10 cellular contexts compared by ENCODE assay signal in the genomic region with DNA sequence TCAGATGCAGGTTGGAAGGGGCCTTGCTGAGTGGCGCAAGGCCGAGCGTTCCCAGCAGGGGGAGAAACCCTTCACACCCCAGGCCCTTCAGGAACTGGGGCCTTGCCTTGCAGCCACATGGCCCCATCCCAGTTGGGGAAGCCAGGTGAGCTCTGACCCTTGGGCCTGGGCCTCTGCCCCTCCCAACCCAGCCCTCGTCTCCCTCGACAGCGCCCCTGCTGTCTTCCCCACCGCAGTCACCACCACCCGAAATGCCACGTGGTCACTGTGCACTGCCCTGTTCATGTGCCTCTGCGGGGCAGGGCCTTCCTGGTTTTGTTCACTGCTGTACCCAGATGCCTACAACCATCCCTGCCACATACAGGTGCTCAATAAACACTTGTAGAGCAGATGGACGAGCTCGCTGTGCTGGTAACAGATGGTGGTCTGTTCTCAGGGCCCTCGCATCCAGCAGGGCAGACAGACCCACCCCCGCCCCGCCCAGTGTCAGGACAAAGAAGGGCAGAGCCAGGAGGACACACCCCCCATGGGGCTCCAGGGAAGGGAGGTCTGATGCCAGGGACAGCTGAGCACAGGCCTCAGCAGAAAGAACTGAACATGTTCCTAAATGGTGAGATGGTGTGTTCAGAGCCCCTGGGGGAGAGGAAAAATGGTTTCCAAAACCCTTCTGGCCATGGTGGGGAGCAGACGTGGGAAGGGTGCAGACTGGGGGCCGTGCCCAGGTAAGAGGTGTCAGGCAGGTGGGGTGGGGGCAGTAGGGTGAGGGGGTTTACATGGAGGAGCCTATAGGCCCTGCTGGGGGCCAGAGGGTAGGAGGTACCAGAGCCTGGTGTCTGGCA. TPM values are rescaled to one million over a fixed set of nuclear protein-coding genes. Genes with fewer than 3 reads are reported as not detected.
DNase-seq lines count a peak whose midpoint lies in the region; FAIRE-seq and TF ChIP-seq lines count a peak whose summit lies in the region.
"Had no signal": no experiment of that assay in that cellular context is flagged by ENCODE, and none has a peak within 500 bp of the region (broad histone marks: within the 10 kb centered on the region; RNA-seq: fewer than 3 reads in every experiment).

No MANE protein-coding gene starts in this region.

- H3K4ac ChIP-seq in mesendoderm (ENCODE audit: low read depth, low read length), result no peak overlapping the region

- peaks cover 16% of the 10 kb centered on the region for H3K79me2 ChIP-seq in mesendoderm (ENCODE audit: control insufficient read depth, insufficient read depth, low read length)

- no peak overlapping the region for H4K8ac ChIP-seq in mesendoderm (ENCODE audit: low read depth, low read length)

- peaks cover 3% of the 10 kb centered on the region for H3K4me1 ChIP-seq in mesendoderm (ENCODE audit: control insufficient read depth, low read depth, low read length)

- H3K18ac ChIP-seq in mesendoderm (ENCODE audit: low read length), result no peak overlapping the region

- no peak overlapping the region for H3K4me3 ChIP-seq in astrocyte of the spinal cord (ENCODE audit: low read depth, low read length)
- no peak overlapping the region for H3K4me3 ChIP-seq in mesendoderm (ENCODE audit: low read length)
- H3K4me3 ChIP-seq: esophagus squamous epithelium had no signal

- H3K9ac ChIP-seq in mesendoderm (ENCODE audit: low read length), result no peak overlapping the region

- H3K9me3 Mint-ChIP-seq in immature natural killer cell, result no peaks in the 10 kb centered on the region

- H2AK5ac ChIP-seq in mesendoderm (ENCODE audit: low read length), result no peak overlapping the region

- no peak overlapping the region for H3K4me2 ChIP-seq in mesendoderm (ENCODE audit: low read length)

- H3K27ac ChIP-seq in mesendoderm (ENCODE audit: low read depth, low read length), result no peak overlapping the region

- H3K36me3 Mint-ChIP-seq in immature natural killer cell, result no peaks in the 10 kb centered on the region

- H2BK120ac ChIP-seq in mesendoderm (ENCODE audit: low read depth, low read length), result no peak overlapping the region

- H3K27me3 Mint-ChIP-seq in immature natural killer cell (ENCODE audit: low read depth in 3 of 3), result peaks cover 5 to 6% (median 5%) of the 10 kb centered on the region in 3 donors

- in situ Hi-C loops in astrocyte of the spinal cord (cut with HindIII; ENCODE audit: low sequenced_read_pairs), result no loop called here

- no peak for FAIRE-seq in D721Med (lab: Jason Lieb, UNC)
- peak; percentile 57 for FAIRE-seq in HTR-8/SVneo (lab: Jason Lieb, UNC)

- DNase-seq in D721Med (ENCODE audit: insufficient read length, low spot score) (no peak), HTR-8/SVneo (ENCODE audit: insufficient read length, low spot score) (no peak), astrocyte of the spinal cord (ENCODE audit: low read depth, low spot score) (no peak), mesendoderm (no peak), RKO (ENCODE audit: low spot score) (no peak), immature natural killer cell (no peak), NCI-H1417 treated with DMSO at 0.1 percent for 48 hours (lab: John Stamatoyannopoulos, UW) (no peak), MV-4-11 (lab: John Stamatoyannopoulos, UW) (no peak)
- DNase-seq: esophagus squamous epithelium, NCI-H226 had no signal

- peaks cover 28 to 43% of the 10 kb centered on the region in 2 donors for H3K4me1 Mint-ChIP-seq in immature natural killer cell

- no peak overlapping the region for H2BK5ac ChIP-seq in mesendoderm (ENCODE audit: low read length)

- H3K27me3 ChIP-seq in mesendoderm (ENCODE audit: insufficient read depth, low read length, poor library complexity), result no peaks in the 10 kb centered on the region
- H3K27me3 ChIP-seq: esophagus squamous epithelium had no signal

- WGBS in mesendoderm (ENCODE audit: extremely low coverage, insufficient coverage, low lambda C conversion rate), result no CpG with 5 or more reads among the region's 17 CpGs

- H3K56ac ChIP-seq in mesendoderm (ENCODE audit: low read length), result peak overlapping the region; percentile 42

- no peak overlapping the region for H3K4me3 Mint-ChIP-seq in immature natural killer cell

- H3K27ac Mint-ChIP-seq in immature natural killer cell, result peak overlapping the region in 2 of 6 donors; percentile 7 to 76

- H4K5ac ChIP-seq in mesendoderm (ENCODE audit: low read length), result no peak overlapping the region

- TF ChIP-seq CTCF in D721Med (IDR thresholded peaks at IDR 0.05; ENCODE audit: insufficient read depth, missing control alignments), result peak; percentile 6
- TF ChIP-seq CTCF in astrocyte of the spinal cord (IDR thresholded peaks at IDR 0.05; ENCODE audit: low read depth, low read length), result peak; percentile 34

- H2BK15ac ChIP-seq in mesendoderm (replicated peaks; ENCODE audit: low read depth), result no peak overlapping the region

- H3K36me3 ChIP-seq in mesendoderm (ENCODE audit: control insufficient read depth, insufficient read depth, low read length), result peaks cover 10% of the 10 kb centered on the region

- H3K79me1 ChIP-seq in mesendoderm (ENCODE audit: low read length), result peaks cover 9% of the 10 kb centered on the region

- H3K23ac ChIP-seq in mesendoderm (ENCODE audit: low read length), result no peak overlapping the region

RNA-seq across cellular contexts. Expression of a gene that starts 3.7 kb away (rescaled TPM):
- polyA plus RNA-seq in mesendoderm (2013, experiment 1 of 2), result 270 TPM
- 276 TPM for polyA plus RNA-seq in mesendoderm (2013, experiment 2 of 2)
- polyA plus RNA-seq in immature natural killer cell, result 100 to 1,000 TPM; 139 to 200 (median 142) TPM

RNA-seq across cellular contexts. Expression of a gene that starts 4.0 kb away (rescaled TPM):
- 20.6 TPM for polyA plus RNA-seq in mesendoderm (2013, experiment 1 of 2)
- 19.9 TPM for polyA plus RNA-seq in mesendoderm (2013, experiment 2 of 2)
- 10 to 100 TPM; 23.4 to 38.7 (median 37.2) TPM for polyA plus RNA-seq in immature natural killer cell

RNA-seq across cellular contexts. Expression of a gene that starts 5.9 kb away (rescaled TPM):
- polyA plus RNA-seq in mesendoderm (2013, experiment 1 of 2), result 58.7 TPM
- 55.5 TPM for polyA plus RNA-seq in mesendoderm (2013, experiment 2 of 2)
- polyA plus RNA-seq in immature natural killer cell, result 10 to 100 TPM; 19.7 to 25.7 (median 23.7) TPM

RNA-seq across cellular contexts. Expression of a gene that starts 10.9 kb away (rescaled TPM):
- 5.0 TPM for polyA plus RNA-seq in mesendoderm (2013, experiment 1 of 2)
- polyA plus RNA-seq in mesendoderm (2013, experiment 2 of 2), result 4.8 TPM
- 1 to 10 TPM in 1 of 3 donors, under 1 TPM in 1, not detected in 1; 0.74 to 2.2 TPM for polyA plus RNA-seq in immature natural killer cell

RNA-seq across cellular contexts. Expression of a gene that starts 19.9 kb away (rescaled TPM):
- 25.3 TPM for polyA plus RNA-seq in mesendoderm (2013, experiment 1 of 2)
- polyA plus RNA-seq in mesendoderm (2013, experiment 2 of 2), result 26.5 TPM
- polyA plus RNA-seq in immature natural killer cell, result 10 to 100 TPM; 10.9 to 42.3 (median 23.4) TPM
